In genomic region chr3:52443791-52444687, GRCh38 we compare ENCODE assay signal across 14 cellular contexts. TPM values are rescaled to one million over a fixed set of nuclear protein-coding genes. Genes with fewer than 3 reads are reported as not detected.
DNase-seq lines count a peak whose midpoint lies in the region; ATAC-seq, FAIRE-seq and TF ChIP-seq lines count a peak whose summit lies in the region.
"Had no signal": no experiment of that assay in that cellular context is flagged by ENCODE, and none has a peak within 500 bp of the region (broad histone marks: within the 10 kb centered on the region; RNA-seq: fewer than 3 reads in every experiment).

No MANE protein-coding gene starts in this region.

- no peak overlapping the region for H3K9ac ChIP-seq in neural progenitor cell

- H3K36me3 Mint-ChIP-seq in CD4-positive, CD25-positive, alpha-beta regulatory T cell: no peaks in the 10 kb centered on the region
- H3K36me3 Mint-ChIP-seq in neural progenitor cell: no peaks in the 10 kb centered on the region

- peaks cover 4% of the 10 kb centered on the region for H3K27me3 Mint-ChIP-seq in CD4-positive, CD25-positive, alpha-beta regulatory T cell
- peaks cover 9% of the 10 kb centered on the region for H3K27me3 Mint-ChIP-seq in neural progenitor cell (ENCODE audit: insufficient read depth, low read depth)
- H3K27me3 Mint-ChIP-seq: activated CD8-positive, alpha-beta T cell treated with anti-CD3 and anti-CD28 coated beads for 36 hours had no signal

- H3K27me3 ChIP-seq in CD4-positive, CD25-positive, alpha-beta regulatory T cell (ENCODE audit: control insufficient read depth, insufficient read depth, low read length): no peaks in the 10 kb centered on the region
- H3K27me3 ChIP-seq in bronchial epithelial cell (ENCODE audit: control insufficient read depth, insufficient read depth, low read length) (no peaks in the 10 kb centered on the region), neural progenitor cell (no peaks in the 10 kb centered on the region)
- H3K27me3 ChIP-seq: colonic mucosa, transverse colon had no signal

- no peak for DNase-seq in CD4-positive, CD25-positive, alpha-beta regulatory T cell
- no peak for DNase-seq in Jurkat, Clone E6-1 (ENCODE audit: low read depth, low spot score)
- DNase-seq in bronchial epithelial cell (ENCODE audit: low read depth) (no peak), neural progenitor cell (ENCODE audit: low spot score) (no peak), GM19238 (ENCODE audit: insufficient read length, low spot score) (no peak), NCI-H446 (lab: John Stamatoyannopoulos, UW) (no peak), hepatic stellate cell (ENCODE audit: low spot score) (no peak)
- DNase-seq: NCI-H1092 had no signal

- H3K4me3 ChIP-seq in CD4-positive, CD25-positive, alpha-beta regulatory T cell (ENCODE audit: low read depth, low read length): peak overlapping the region; percentile 44
- peak overlapping the region; percentile 58 for H3K4me3 ChIP-seq in Jurkat, Clone E6-1 (ENCODE audit: low read length)
- H3K4me3 ChIP-seq in bronchial epithelial cell (ENCODE audit: low read depth, low read length) (no peak overlapping the region), neural progenitor cell (peak overlapping the region; percentile 32)
- H3K4me3 ChIP-seq: colonic mucosa had no signal

- no peak overlapping the region for H2AFZ ChIP-seq in neural progenitor cell (replicated peaks)

- no peak overlapping the region for H3K27ac ChIP-seq in CD4-positive, CD25-positive, alpha-beta regulatory T cell (ENCODE audit: insufficient read depth, low read length, poor library complexity, severe bottlenecking)
- H3K27ac ChIP-seq in neural progenitor cell: no peak overlapping the region
- H3K27ac ChIP-seq: colonic mucosa, transverse colon had no signal

- H3K4me1 Mint-ChIP-seq in CD4-positive, CD25-positive, alpha-beta regulatory T cell: peaks cover 0 to 36% (median 13%) of the 10 kb centered on the region in 4 donors
- H3K4me1 Mint-ChIP-seq in neural progenitor cell: peaks cover 4% of the 10 kb centered on the region

- peak; percentile 88 for FAIRE-seq in bronchial epithelial cell (lab: Jason Lieb, UNC)

- H3K4me1 ChIP-seq in CD4-positive, CD25-positive, alpha-beta regulatory T cell (ENCODE audit: control insufficient read depth, insufficient read depth, low read length, poor library complexity, severe bottlenecking): peaks cover 37% of the 10 kb centered on the region
- H3K4me1 ChIP-seq in neural progenitor cell: no peaks in the 10 kb centered on the region
- H3K4me1 ChIP-seq: colonic mucosa had no signal

- H3K79me2 ChIP-seq in neural progenitor cell (ENCODE audit: low read depth): no peaks in the 10 kb centered on the region

- TF ChIP-seq CTCF in bronchial epithelial cell (IDR thresholded peaks at IDR 0.05; ENCODE audit: insufficient read depth, low read length, severe bottlenecking) (no peak), neural progenitor cell (IDR thresholded peaks at IDR 0.05) (no peak)

- no peaks in the 10 kb centered on the region for H3K9me3 ChIP-seq in CD4-positive, CD25-positive, alpha-beta regulatory T cell (ENCODE audit: control insufficient read depth in 2 of 2, low read length in 2 of 2)
- no peaks in the 10 kb centered on the region for H3K9me3 ChIP-seq in neural progenitor cell (ENCODE audit: low read depth)
- H3K9me3 ChIP-seq: colonic mucosa, transverse colon had no signal

- no peak for ATAC-seq in CD4-positive, CD25-positive, alpha-beta regulatory T cell (ENCODE audit: low read depth in 2 of 2)
- no peak for ATAC-seq in HG03196 (IDR thresholded peaks at IDR 0.05; ENCODE audit: unreplicated experiment)

- peak overlapping the region; percentile 47 to 74 (median 64) for H3K4me3 Mint-ChIP-seq in CD4-positive, CD25-positive, alpha-beta regulatory T cell
- no peak overlapping the region for H3K4me3 Mint-ChIP-seq in neural progenitor cell
- H3K4me3 Mint-ChIP-seq: activated CD8-positive, alpha-beta T cell treated with anti-CD3 and anti-CD28 coated beads for 36 hours had no signal

- H3K27ac Mint-ChIP-seq in CD4-positive, CD25-positive, alpha-beta regulatory T cell: no peak overlapping the region
- H3K27ac Mint-ChIP-seq in neural progenitor cell: peak overlapping the region; percentile 31
- H3K27ac Mint-ChIP-seq: activated CD8-positive, alpha-beta T cell treated with anti-CD3 and anti-CD28 coated beads for 36 hours had no signal

- H3K36me3 ChIP-seq in CD4-positive, CD25-positive, alpha-beta regulatory T cell (ENCODE audit: control insufficient read depth, insufficient read depth, low read length): peaks cover 5% of the 10 kb centered on the region
- H3K36me3 ChIP-seq in bronchial epithelial cell (ENCODE audit: control insufficient read depth, insufficient read depth, low read length) (no peaks in the 10 kb centered on the region), neural progenitor cell (no peaks in the 10 kb centered on the region)
- H3K36me3 ChIP-seq: colonic mucosa, transverse colon had no signal

- H4K20me1 ChIP-seq in neural progenitor cell (ENCODE audit: low read depth): no peaks in the 10 kb centered on the region

- H3K4me2 ChIP-seq in neural progenitor cell: peak overlapping the region; percentile 65

- H3K9me3 Mint-ChIP-seq in CD4-positive, CD25-positive, alpha-beta regulatory T cell: no peaks in the 10 kb centered on the region
- H3K9me3 Mint-ChIP-seq in neural progenitor cell: no peaks in the 10 kb centered on the region
- H3K9me3 Mint-ChIP-seq: activated CD8-positive, alpha-beta T cell treated with anti-CD3 and anti-CD28 coated beads for 36 hours had no signal

- H3F3A ChIP-seq in neural progenitor cell (ENCODE audit: low read depth): no peaks in the 10 kb centered on the region

RNA-seq across cellular contexts. Expression of gene SEMA3G, which starts 0.9 kb away (rescaled TPM):
- total RNA-seq in CD4-positive, CD25-positive, alpha-beta regulatory T cell: 33.1 TPM
- polyA plus RNA-seq in CD4-positive, CD25-positive, alpha-beta regulatory T cell: 1 to 10 TPM; 3.2 to 5.4 (median 3.6) TPM
- 2.2 TPM for polyA plus RNA-seq in Jurkat, Clone E6-1 (2012; ENCODE audit: insufficient read depth, insufficient read length)
- total RNA-seq in bronchial epithelial cell (under 0.01 and 0.13 TPM in 2 replicates), neural progenitor cell (ENCODE audit: low replicate concordance) (0.79 and 3.4 TPM in 2 replicates)
- total RNA-seq: activated CD8-positive, alpha-beta T cell treated with anti-CD3 and anti-CD28 coated beads for 36 hours had no signal
- polyA plus RNA-seq: neural cell had no signal

RNA-seq across cellular contexts. Expression of gene TNNC1, which starts 9.8 kb away (rescaled TPM):
- 3.9 TPM for total RNA-seq in CD4-positive, CD25-positive, alpha-beta regulatory T cell
- 1 to 10 TPM in 1 of 4 donors, under 1 TPM in 3; 0.38 to 1.1 (median 0.52) TPM for polyA plus RNA-seq in CD4-positive, CD25-positive, alpha-beta regulatory T cell
- polyA plus RNA-seq in Jurkat, Clone E6-1 (2012; ENCODE audit: insufficient read depth, insufficient read length): 3.8 TPM
- 0.26 and 1.2 TPM in 2 replicates for total RNA-seq in bronchial epithelial cell
- total RNA-seq in neural progenitor cell (ENCODE audit: low replicate concordance): 0.67 and 5.8 TPM in 2 replicates
- total RNA-seq: HT1080 had no signal

RNA-seq across cellular contexts. Expression of gene NISCH, which starts 11.4 kb away (rescaled TPM):
- 168 TPM for total RNA-seq in CD4-positive, CD25-positive, alpha-beta regulatory T cell
- polyA plus RNA-seq in CD4-positive, CD25-positive, alpha-beta regulatory T cell: 10 to 100 TPM; 12.6 to 17.4 (median 15.2) TPM
- polyA plus RNA-seq in Jurkat, Clone E6-1 (2012; ENCODE audit: insufficient read depth, insufficient read length): 72.0 TPM
- total RNA-seq in bronchial epithelial cell (30.5 and 42.9 TPM in 2 replicates), neural progenitor cell (ENCODE audit: low replicate concordance) (80.5 and 146 TPM in 2 replicates)

RNA-seq across cellular contexts. Expression of gene PHF7, which starts 33.6 kb away (rescaled TPM):
- total RNA-seq in CD4-positive, CD25-positive, alpha-beta regulatory T cell: 14.7 TPM
- polyA plus RNA-seq in CD4-positive, CD25-positive, alpha-beta regulatory T cell: 10 to 100 TPM in 3 of 4 donors, 1 to 10 TPM in 1; 7.0 to 15.5 (median 12.7) TPM
- 33.1 TPM for polyA plus RNA-seq in Jurkat, Clone E6-1 (2012; ENCODE audit: insufficient read depth, insufficient read length)
- 5.3 and 9.0 TPM in 2 replicates for total RNA-seq in bronchial epithelial cell
- 9.9 and 13.0 TPM in 2 replicates for total RNA-seq in neural progenitor cell (ENCODE audit: low replicate concordance)

RNA-seq across cellular contexts. Expression of gene BAP1, which starts 34.2 kb away (rescaled TPM):
- 116 TPM for total RNA-seq in CD4-positive, CD25-positive, alpha-beta regulatory T cell
- 10 to 100 TPM; 12.2 to 17.1 (median 15.2) TPM for polyA plus RNA-seq in CD4-positive, CD25-positive, alpha-beta regulatory T cell
- 156 TPM for polyA plus RNA-seq in Jurkat, Clone E6-1 (2012; ENCODE audit: insufficient read depth, insufficient read length)
- 54.2 and 70.0 TPM in 2 replicates for total RNA-seq in bronchial epithelial cell
- total RNA-seq in neural progenitor cell (ENCODE audit: low replicate concordance): 55.5 and 102 TPM in 2 replicates
